In genomic region chr1:226890331-226891108, GRCh38 we compare ENCODE assay signal across 16 cellular contexts. TPM values are rescaled to one million over a fixed set of nuclear protein-coding genes. Genes with fewer than 3 reads are reported as not detected.
A peak's percentile ranks its signal among the peaks of the same experiment; 100 is the strongest.
DNase-seq lines count a peak whose midpoint lies in the region; ATAC-seq and TF ChIP-seq lines count a peak whose summit lies in the region.
"Had no signal": no experiment of that assay in that cellular context is flagged by ENCODE, and none has a peak within 500 bp of the region (broad histone marks: within the 10 kb centered on the region; RNA-seq: fewer than 3 reads in every experiment).

No MANE protein-coding gene starts in this region.

- H3K27ac ChIP-seq in lower lobe of right lung = no peak overlapping the region
- H3K27ac ChIP-seq: HL-60 had no signal

- DNase-seq in CD14-positive monocyte (ENCODE audit: low spot score) (peak; percentile 18), WTC11 (ENCODE audit: low spot score) (no peak), mesenteric fat pad (ENCODE audit: low spot score) (peak; percentile 65), posterior vena cava (ENCODE audit: low spot score) (peak; percentile 49), lower lobe of right lung (no peak)
- no peak for DNase-seq in stimulated activated naive CD4-positive, alpha-beta T cell treated with Interleukin-2 at 50 U/mL for 16 hours (lab: John Stamatoyannopoulos, UW)
- DNase-seq: Caco-2; CD8-positive, alpha-beta memory T cell; DND-41; GF-D8 had no signal

- no peaks in the 10 kb centered on the region for H3K27me3 ChIP-seq in lower lobe of right lung (ENCODE audit: low read depth)

- peaks cover 22% of the 10 kb centered on the region for H3K4me1 ChIP-seq in lower lobe of right lung
- H3K4me1 ChIP-seq: Caco-2 had no signal

- H3K4me3 Mint-ChIP-seq in CD14-positive monocyte (no peak overlapping the region), WTC11 (no peak overlapping the region)
- H3K4me3 Mint-ChIP-seq: B cell; CD8-positive, alpha-beta memory T cell had no signal

- H3K27ac Mint-ChIP-seq in CD14-positive monocyte (peak overlapping the region in 2 of 7 donors; percentile 40 to 57), WTC11 (peak overlapping the region; percentile 81; the same call in 1 of the 2 replicates)
- H3K27ac Mint-ChIP-seq: B cell had no signal

- H3K4me1 Mint-ChIP-seq in CD14-positive monocyte = peaks cover 21% of the 10 kb centered on the region
- H3K4me1 Mint-ChIP-seq in WTC11 = no peaks in the 10 kb centered on the region

- H3K36me3 ChIP-seq in lower lobe of right lung = peaks cover 88% of the 10 kb centered on the region

- no peak for TF ChIP-seq CTCF in CD14-positive monocyte (IDR thresholded peaks at IDR 0.05)
- TF ChIP-seq CTCF in WTC11 (IDR thresholded peaks at IDR 0.05) = no peak
- no peak for TF ChIP-seq CTCF in lower lobe of right lung (IDR thresholded peaks at IDR 0.05)

- ATAC-seq in WTC11 = no peak
- no peak for ATAC-seq in activated CD4-positive, CD25-positive, alpha-beta regulatory T cell treated with anti-CD3 and anti-CD28 coated beads, Interleukin-2, amount 50 U/mL, for 24 hours
- no peak for ATAC-seq in GM19324 (IDR thresholded peaks at IDR 0.05; ENCODE audit: low FRiP score, unreplicated experiment)
- no peak for ATAC-seq in lower lobe of right lung
- ATAC-seq: HCT116, K562 had no signal

- POLR2A ChIA-PET in WTC11 (lab: Charles Lee) = interaction anchor here (0.6 kb wide), 1 partner anchor 544 kb away, joined by 6 read pairs; no protein-coding TSS in a partner anchor

- H3K4me3 ChIP-seq in lower lobe of right lung = no peak overlapping the region
- H3K4me3 ChIP-seq: K562 had no signal

- H3K36me3 Mint-ChIP-seq in CD14-positive monocyte (peaks cover 33 to 56% of the 10 kb centered on the region in 2 donors), WTC11 (peaks cover 36% of the 10 kb centered on the region)

- intact Hi-C loops in CD14-positive monocyte (cut with micrococcal nuclease) = no loop called here
- intact Hi-C loops in posterior vena cava (cut with DNase I) = no loop called here
- intact Hi-C loops in lower lobe of right lung (cut with DNase I) = no loop called here

- H3K9me3 ChIP-seq in lower lobe of right lung = no peaks in the 10 kb centered on the region
- H3K9me3 ChIP-seq: Caco-2 had no signal

- peaks cover 0 to 4% (median 0%) of the 10 kb centered on the region in 3 donors for H3K27me3 Mint-ChIP-seq in CD14-positive monocyte (ENCODE audit: low read depth in 3 of 3)
- no peaks in the 10 kb centered on the region for H3K27me3 Mint-ChIP-seq in WTC11 (ENCODE audit: low read depth)
- H3K27me3 Mint-ChIP-seq: B cell; CD8-positive, alpha-beta memory T cell had no signal

- no peaks in the 10 kb centered on the region for H3K9me3 Mint-ChIP-seq in CD14-positive monocyte
- no peaks in the 10 kb centered on the region for H3K9me3 Mint-ChIP-seq in WTC11
- H3K9me3 Mint-ChIP-seq: CD8-positive, alpha-beta memory T cell had no signal

- CTCF ChIA-PET in WTC11 (lab: Charles Lee) = no interaction called here

TF ChIP-seq in WTC11, 78 proteins besides CTCF, POLR2A, EP300 and RAD21:
- TF ChIP-seq MYBL2 (CRISPR knock-in tag; IDR thresholded peaks at IDR 0.05) = no peak

RNA-seq across cellular contexts. Expression of gene PSEN2, which starts 20.1 kb away (rescaled TPM):
- polyA plus RNA-seq in CD14-positive monocyte = 10 to 100 TPM; 11.4 to 11.8 TPM
- total RNA-seq in WTC11 (2021) = 18.4 to 23.5 TPM (median 23.4 TPM) in 3 replicates
- 30.9 TPM for total RNA-seq in mesenteric fat pad
- total RNA-seq in posterior vena cava = 10 to 100 TPM; 22.0 to 24.3 TPM
- 26.6 TPM for total RNA-seq in lower lobe of right lung

RNA-seq across cellular contexts. Expression of gene COQ8A, which starts 49.6 kb away (rescaled TPM):
- polyA plus RNA-seq in CD14-positive monocyte = 10 to 100 TPM; 33.1 to 38.2 TPM
- total RNA-seq in WTC11 (2021) (39.4 to 41.1 TPM (median 40.8 TPM) in 3 replicates), mesenteric fat pad (62.0 TPM), posterior vena cava (10 to 100 TPM; 15.4 to 21.1 TPM), lower lobe of right lung (45.0 TPM)

Comparison
In these comparisons a context has a peak if more than half of its experiments do, and no peak if none do; other contexts are left out.
1. DNase-seq: peak in CD14-positive monocyte (single experiment), mesenteric fat pad (single experiment) and posterior vena cava (single experiment); none in WTC11 (single experiment), stimulated activated naive CD4-positive, alpha-beta T cell treated with Interleukin-2 at 50 U/mL for 16 hours (single experiment) and lower lobe of right lung (single experiment).